Comparison of ENCODE assay signal across 8 cellular contexts in genomic region chr19:45078390-45079062, GRCh38. TPM values are rescaled to one million over a fixed set of nuclear protein-coding genes. Genes with fewer than 3 reads are reported as not detected.
A peak's percentile ranks its signal among the peaks of the same experiment; 100 is the strongest.
DNase-seq lines count a peak whose midpoint lies in the region; ATAC-seq and TF ChIP-seq lines count a peak whose summit lies in the region.

No MANE protein-coding gene starts in this region.

- WGBS in GM23248 (ENCODE audit: low coverage in 1 of 2, low lambda C conversion rate in 2 of 2, missing lambda C conversion rate in 2 of 2), 2 experiments: 54 to 62% methylated on average over 9 to 10 of the region's 10 CpGs
- 58 to 69% (median 64%) methylated on average over 8 to 10 of the region's 10 CpGs for WGBS in spleen, 5 donors

- intact Hi-C loops in left ventricle myocardium superior (cut with micrococcal nuclease): no loop called here
- intact Hi-C loops in spleen (cut with DNase I; ENCODE audit: low total_unique reads): no loop called here

- POLR2A ChIA-PET in WTC11 (lab: Charles Lee): interaction anchor here (0.5 to 2.7 kb wide), 5 partner anchors 12 to 150 kb away, joined by 3 to 36 read pairs (median 4); partner anchors contain the start of genes CLASRP and PPP1R37

- H3K9me2 ChIP-seq in GM23248 (ENCODE audit: insufficient read depth): no peaks in the 10 kb centered on the region

- H3K4me3 Mint-ChIP-seq in WTC11: peak overlapping the region; percentile 99

- H3K9me3 ChIP-seq in GM23248 (ENCODE audit: low read depth) (no peaks in the 10 kb centered on the region), spleen (no peaks in the 10 kb centered on the region)

- H3K9ac ChIP-seq in GM23248: peak overlapping the region; percentile 93

- H3K4me1 Mint-ChIP-seq in WTC11: peaks cover 52% of the 10 kb centered on the region

- H2AFZ ChIP-seq in GM23248: peak overlapping the region; percentile 94

- in situ Hi-C loops in GM23248 (cut with MboI): no loop called here

- no peaks in the 10 kb centered on the region for H3K36me3 ChIP-seq in GM23248 (ENCODE audit: low read depth)
- H3K36me3 ChIP-seq in spleen: peaks cover 0 to 33% (median 11%) of the 10 kb centered on the region in 6 donors

- CTCF ChIA-PET in WTC11 (lab: Charles Lee): interaction anchor here (0.8 to 2.9 kb wide), 6 partner anchors 11 to 100 kb away, joined by 3 to 23 read pairs (median 6); partner anchors contain the start of genes BLOC1S3, PPP1R37 and TRAPPC6A

- DNase-seq in GM23248 (no peak), WTC11 (ENCODE audit: low spot score) (no peak), left ventricle myocardium superior (no peak), spleen (no peak), NCI-H345 (lab: John Stamatoyannopoulos, UW) (no peak), NCI-H1930 (lab: John Stamatoyannopoulos, UW) (no peak), cortex of kidney (lab: John Stamatoyannopoulos, UW) (no peak), NCI-H524 (lab: John Stamatoyannopoulos, UW) (no peak)

- peaks cover 14% of the 10 kb centered on the region for H3K36me3 Mint-ChIP-seq in WTC11

- H3K4me2 ChIP-seq in GM23248 (ENCODE audit: unreplicated experiment): peak overlapping the region; percentile 79

- TF ChIP-seq POLR2A in spleen (IDR thresholded peaks at IDR 0.05): no peak

- H3F3A ChIP-seq in GM23248 (ENCODE audit: insufficient read depth): peaks cover 17% of the 10 kb centered on the region; the same call in 1 of the 2 replicates

- no peaks in the 10 kb centered on the region for H3K27me3 Mint-ChIP-seq in WTC11 (ENCODE audit: low read depth)

- H3K27me3 ChIP-seq in GM23248 (replicated peaks; ENCODE audit: insufficient read depth): no peaks in the 10 kb centered on the region
- no peaks in the 10 kb centered on the region for H3K27me3 ChIP-seq in spleen (replicated peaks in 1 of 7)

- peaks cover 8% of the 10 kb centered on the region for H3K4me1 ChIP-seq in GM23248 (ENCODE audit: insufficient read depth)
- H3K4me1 ChIP-seq in spleen: peaks cover 25 to 91% (median 69%) of the 10 kb centered on the region in 6 donors

- H3K9me3 Mint-ChIP-seq in WTC11: no peaks in the 10 kb centered on the region

- H3K27ac ChIP-seq in GM23248: no peak overlapping the region
- peak overlapping the region; percentile 52 to 90 (median 86) for H3K27ac ChIP-seq in spleen

- no peaks in the 10 kb centered on the region for H4K20me1 ChIP-seq in GM23248 (ENCODE audit: insufficient read depth)

- H3K27ac Mint-ChIP-seq in WTC11: peak overlapping the region; percentile 87

- H3K4me3 ChIP-seq in GM23248 (peak overlapping the region; percentile 96), spleen (peak overlapping the region; percentile 79 to 99 (median 84))

- TF ChIP-seq CTCF in WTC11 (IDR thresholded peaks at IDR 0.05): no peak
- TF ChIP-seq CTCF in spleen (IDR thresholded peaks at IDR 0.05 in 8 of 11, conservative IDR thresholded peaks at IDR 0.05 in 3 of 11): no peak

- peaks cover 44% of the 10 kb centered on the region for H3K79me2 ChIP-seq in GM23248 (ENCODE audit: insufficient read depth)

- ATAC-seq in WTC11 (no peak), left ventricle myocardium superior (peak; percentile 2)

TF ChIP-seq in WTC11, 78 proteins besides CTCF, POLR2A, EP300 and RAD21:
- no peak for TF ChIP-seq ATF3 (CRISPR knock-in tag; conservative IDR thresholded peaks at IDR 0.05)
- no peak for TF ChIP-seq ZNF219 (CRISPR knock-in tag; IDR thresholded peaks at IDR 0.05; ENCODE audit: borderline replicate concordance)
- no peak for TF ChIP-seq GABPB1 (CRISPR knock-in tag; IDR thresholded peaks at IDR 0.05)
- TF ChIP-seq ETV6 (CRISPR knock-in tag; IDR thresholded peaks at IDR 0.05): no peak
- TF ChIP-seq ATF6 (CRISPR knock-in tag; IDR thresholded peaks at IDR 0.05): no peak
- TF ChIP-seq PRRX2 (CRISPR knock-in tag; IDR thresholded peaks at IDR 0.05): no peak; the same call in 1 of the 2 replicates
- TF ChIP-seq ZNF232 (CRISPR knock-in tag; IDR thresholded peaks at IDR 0.05): no peak
- TF ChIP-seq JAZF1 (CRISPR knock-in tag; IDR thresholded peaks at IDR 0.05): no peak
- TF ChIP-seq OVOL2 (CRISPR knock-in tag; IDR thresholded peaks at IDR 0.05; ENCODE audit: borderline replicate concordance): no peak
- TF ChIP-seq ZNF263 (CRISPR knock-in tag; IDR thresholded peaks at IDR 0.05; ENCODE audit: low read depth): no peak
- no peak for TF ChIP-seq E2F4 (CRISPR knock-in tag; IDR thresholded peaks at IDR 0.05; ENCODE audit: borderline replicate concordance, low read depth)
- no peak for TF ChIP-seq ERG (CRISPR knock-in tag; IDR thresholded peaks at IDR 0.05)

RNA-seq across cellular contexts. Expression of gene GEMIN7, which starts 0.5 kb away (rescaled TPM):
- total RNA-seq in GM23248 (2014; rRNA removed; shearing (Covaris generic)): 22.5 and 25.3 TPM in 2 replicates
- polyA plus RNA-seq in GM23248 (2016; fragmentation: Nextera tagmentation; extraction: Ambion mirVana) (48.4 and 49.7 TPM in 2 replicates), spleen (10 to 100 TPM; 43.6 to 51.1 (median 49.7) TPM)
- total RNA-seq in WTC11 (2021) (55.0 to 60.3 TPM (median 55.3 TPM) in 3 replicates), left ventricle myocardium superior (14.4 TPM), spleen (10 to 100 TPM; 19.6 to 33.4 (median 23.1) TPM)

RNA-seq across cellular contexts. Expression of gene ZNF296, which starts 2.2 kb away (rescaled TPM):
- 0.25 TPM in 1 of 2 replicates, not detected in the other for total RNA-seq in GM23248 (2014; rRNA removed; shearing (Covaris generic))
- polyA plus RNA-seq in GM23248 (2016; fragmentation: Nextera tagmentation; extraction: Ambion mirVana) (0.15 TPM in 1 of 2 replicates, not detected in the other), spleen (10 to 100 TPM in 1 of 3 donors, 1 to 10 TPM in 2; 7.3 to 11.9 (median 8.8) TPM)
- total RNA-seq in WTC11 (2021) (13.4 to 14.8 TPM (median 13.8 TPM) in 3 replicates), left ventricle myocardium superior (0.20 TPM), spleen (1 to 10 TPM; 3.9 to 7.5 (median 6.4) TPM)

RNA-seq across cellular contexts. Expression of gene PPP1R37, which starts 14.5 kb away (rescaled TPM):
- 39.2 and 43.8 TPM in 2 replicates for total RNA-seq in GM23248 (2014; rRNA removed; shearing (Covaris generic))
- polyA plus RNA-seq in GM23248 (2016; fragmentation: Nextera tagmentation; extraction: Ambion mirVana) (1.6 and 1.9 TPM in 2 replicates), spleen (10 to 100 TPM; 14.3 to 36.7 (median 20.3) TPM)
- total RNA-seq in WTC11 (2021) (34.5 to 35.9 TPM (median 35.4 TPM) in 3 replicates), left ventricle myocardium superior (16.0 TPM), spleen (10 to 100 TPM; 16.2 to 27.1 (median 19.6) TPM)

RNA-seq across cellular contexts. Expression of gene CLASRP, which starts 39.7 kb away (rescaled TPM):
- 12.3 and 45.1 TPM in 2 replicates for total RNA-seq in GM23248 (2014; rRNA removed; shearing (Covaris generic))
- polyA plus RNA-seq in GM23248 (2016; fragmentation: Nextera tagmentation; extraction: Ambion mirVana) (9.2 and 10.1 TPM in 2 replicates), spleen (100 to 1,000 TPM in 2 of 3 donors, 10 to 100 TPM in 1; 61.3 to 215 (median 191) TPM)
- total RNA-seq in WTC11 (2021) (85.0 to 88.9 TPM (median 88.0 TPM) in 3 replicates), left ventricle myocardium superior (33.9 TPM), spleen (100 to 1,000 TPM in 6 of 7 donors, 10 to 100 TPM in 1; 97.6 to 153 (median 143) TPM)
